ENCODE assay signal across 21 cellular contexts in genomic region chr9:136187683-136188586, GRCh38. TPM values are rescaled to one million over a fixed set of nuclear protein-coding genes. Genes with fewer than 3 reads are reported as not detected.
"Had no signal": no experiment of that assay in that cellular context is flagged by ENCODE, and none has a peak within 500 bp of the region (broad histone marks: within the 10 kb centered on the region; RNA-seq: fewer than 3 reads in every experiment).

No MANE protein-coding gene starts in this region.

- H3K36me3 Mint-ChIP-seq: activated naive CD4-positive, alpha-beta T cell treated with anti-CD3 and anti-CD28 coated beads, Interleukin-2, amount 50 U/mL, for 72 hours; immature natural killer cell had no signal

- H3K27ac ChIP-seq: adrenal gland, esophagus squamous epithelium, tibial nerve had no signal

- H3K4me3 ChIP-seq: adrenal gland, esophagus squamous epithelium, tibial nerve had no signal

- H3K9me3 Mint-ChIP-seq: activated naive CD4-positive, alpha-beta T cell treated with anti-CD3 and anti-CD28 coated beads, Interleukin-2, amount 50 U/mL, for 72 hours; activated T-cell treated with anti-CD3 and anti-CD28 coated beads, Interleukin-2, amount 50 U/mL, for 72 hours; immature natural killer cell had no signal

- DNase-seq: activated CD4-positive, alpha-beta T cell treated with anti-CD3 and anti-CD28 coated beads for 1 hour; activated CD8-positive, alpha-beta memory T cell treated with anti-CD3 and anti-CD28 coated beads for 24 hours; activated gamma-delta T cell; activated T-cell treated with anti-CD3 and anti-CD28 coated beads, Interleukin-2, amount 50 U/mL, for 72 hours; adrenal gland; cerebellar nuclear complex; effector CD8-positive, alpha-beta T cell; esophagus squamous epithelium; immature natural killer cell; kidney glomerular epithelial cell; left ventricle myocardium superior; stimulated activated CD4-positive, alpha-beta T cell treated with anti-CD3 and anti-CD28 coated beads, Interleukin-2, amount 100 ng/mL, for 24 hours; stimulated activated naive CD8-positive, alpha-beta T cell treated with anti-CD3 and anti-CD28 coated beads, Interleukin-15, Interleukin-2, amounts not matched to agents 100 U/mL and 50 U/mL, for 24 hours had no signal

- H3K4me3 Mint-ChIP-seq: activated T-cell treated with anti-CD3 and anti-CD28 coated beads, Interleukin-2, amount 50 U/mL, for 72 hours; immature natural killer cell had no signal

- H3K36me3 ChIP-seq: adrenal gland, esophagus squamous epithelium, tibial nerve had no signal

- H3K27ac Mint-ChIP-seq: activated naive CD4-positive, alpha-beta T cell treated with anti-CD3 and anti-CD28 coated beads, Interleukin-2, amount 50 U/mL, for 72 hours; activated T-cell treated with anti-CD3 and anti-CD28 coated beads, Interleukin-2, amount 50 U/mL, for 72 hours; immature natural killer cell; progenitor cell of endocrine pancreas had no signal

- H3K9me3 ChIP-seq: adrenal gland, esophagus squamous epithelium, tibial nerve had no signal

- H3K4me1 Mint-ChIP-seq: immature natural killer cell had no signal

- H3K4me1 ChIP-seq: adrenal gland had no signal

- ATAC-seq: activated naive CD4-positive, alpha-beta T cell treated with anti-CD3 and anti-CD28 coated beads, Interleukin-2, amount 50 U/mL, for 72 hours; activated T-cell treated with anti-CD3 and anti-CD28 coated beads, Interleukin-2, amount 50 U/mL, for 72 hours; left ventricle myocardium superior; stimulated activated naive CD8-positive, alpha-beta T cell treated with anti-CD3 and anti-CD28 coated beads, Interleukin-15, Interleukin-2, amounts not matched to agents 100 U/mL and 50 U/mL, for 24 hours had no signal

RNA-seq across cellular contexts. Expression of gene LHX3, which starts 17.0 kb away (rescaled TPM):
- total RNA-seq: adrenal gland, bronchial epithelial cell, endothelial cell of umbilical vein, esophagus squamous epithelium, left ventricle myocardium superior, mononuclear cell, osteoblast, progenitor cell of endocrine pancreas, skeletal muscle tissue, tibial nerve had no signal
